Comparison of ENCODE assay signal across 1 cellular context in the genomic region with DNA sequence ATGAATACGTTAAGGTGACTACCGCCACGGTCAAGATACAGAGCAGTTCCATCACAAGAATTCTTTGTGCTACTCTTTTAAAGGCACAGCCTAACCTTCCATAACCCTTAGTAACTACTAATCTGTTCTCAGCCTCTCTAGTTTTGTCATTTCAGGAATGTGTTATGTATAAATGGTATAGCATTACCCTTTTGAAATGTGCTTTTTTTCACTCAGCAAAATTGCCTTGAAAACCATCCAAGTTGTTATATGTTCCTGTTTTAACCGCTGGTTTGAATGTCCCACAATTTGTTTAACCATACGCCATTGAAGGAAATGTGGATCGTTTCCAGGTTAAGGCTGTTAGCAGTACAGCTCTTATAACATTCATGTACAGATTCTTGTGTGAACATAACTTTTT.
TF ChIP-seq lines count a peak whose summit lies in the region.

No MANE protein-coding gene starts in this region.

TF ChIP-seq in SK-N-SH, 30 proteins besides CTCF, POLR2A, EP300 and RAD21 (continued from another document):
- no peak for TF ChIP-seq TAF1 (IDR thresholded peaks at IDR 0.05; ENCODE audit: borderline replicate concordance, low read depth, low read length)
- no peak for TF ChIP-seq SIN3A (IDR thresholded peaks at IDR 0.05; ENCODE audit: borderline replicate concordance, low read depth, low read length)
- TF ChIP-seq, protein P1, sequence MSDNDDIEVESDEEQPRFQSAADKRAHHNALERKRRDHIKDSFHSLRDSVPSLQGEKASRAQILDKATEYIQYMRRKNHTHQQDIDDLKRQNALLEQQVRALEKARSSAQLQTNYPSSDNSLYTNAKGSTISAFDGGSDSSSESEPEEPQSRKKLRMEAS (IDR thresholded peaks at IDR 0.05; ENCODE audit: low read depth), result no peak
- TF ChIP-seq FOXM1 (IDR thresholded peaks at IDR 0.05; ENCODE audit: low read depth), result no peak
